ENCODE assay signal across 20 cellular contexts in genomic region chr2:30865218-30865617, GRCh38. TPM values are rescaled to one million over a fixed set of nuclear protein-coding genes. Genes with fewer than 3 reads are reported as not detected.
"Had no signal": no experiment of that assay in that cellular context is flagged by ENCODE, and none has a peak within 500 bp of the region (broad histone marks: within the 10 kb centered on the region; RNA-seq: fewer than 3 reads in every experiment).

No MANE protein-coding gene starts in this region.

- H3K36me3 ChIP-seq: esophagus squamous epithelium, gastroesophageal sphincter, left ventricle myocardium inferior, stomach, uterus had no signal

- H3K9me3 ChIP-seq: esophagus squamous epithelium, gastroesophageal sphincter, left ventricle myocardium inferior, stomach, uterus had no signal

- H3K4me1 ChIP-seq: uterus had no signal

- H3K27me3 ChIP-seq: esophagus squamous epithelium, stomach, uterus had no signal

- H3K27ac ChIP-seq: esophagus squamous epithelium, gastroesophageal sphincter, left ventricle myocardium inferior, stomach, uterus had no signal

- H3K4me3 ChIP-seq: esophagus squamous epithelium, gastroesophageal sphincter, left ventricle myocardium inferior, lung, stomach, uterus had no signal

- DNase-seq: effector memory CD8-positive, alpha-beta T cell; esophagus squamous epithelium; foreskin fibroblast; glutamatergic neuron; immature natural killer cell; kidney; left cardiac atrium; left ventricle myocardium inferior; mesenchymal stem cell; naive B cell; right cardiac atrium; small intestine; stimulated activated CD4-positive, alpha-beta T cell treated with anti-CD3 and anti-CD28 coated beads, Interleukin-12 subunit alpha, Interleukin-12 subunit beta, amount 100 ng/mL, for 4 hours; stimulated activated naive CD4-positive, alpha-beta T cell; stomach; substantia nigra; uterus had no signal

RNA-seq across cellular contexts. Expression of gene CAPN13, which starts 58.0 kb away (rescaled TPM):
- total RNA-seq: left cardiac atrium, left ventricle myocardium inferior, osteocyte, right cardiac atrium had no signal
